In genomic region chr4:186116698-186117097, GRCh38 we compare ENCODE assay signal across 2 cellular contexts.
TF ChIP-seq lines count a peak whose summit lies in the region.

No MANE protein-coding gene starts in this region.

TF ChIP-seq in A549, 52 proteins besides CTCF, POLR2A, EP300 and RAD21 (continued from another document):
- TF ChIP-seq E2F6 (IDR thresholded peaks at IDR 0.05; ENCODE audit: borderline replicate concordance, low read depth): no peak
- peak in 1 of 2 experiments; percentile 55; a peak in 3 of 4 replicates for TF ChIP-seq CEBPB (IDR thresholded peaks at IDR 0.05)

TF ChIP-seq in WTC11, 78 proteins besides CTCF, POLR2A, EP300 and RAD21 (continued from another document):
- TF ChIP-seq, protein P1, sequence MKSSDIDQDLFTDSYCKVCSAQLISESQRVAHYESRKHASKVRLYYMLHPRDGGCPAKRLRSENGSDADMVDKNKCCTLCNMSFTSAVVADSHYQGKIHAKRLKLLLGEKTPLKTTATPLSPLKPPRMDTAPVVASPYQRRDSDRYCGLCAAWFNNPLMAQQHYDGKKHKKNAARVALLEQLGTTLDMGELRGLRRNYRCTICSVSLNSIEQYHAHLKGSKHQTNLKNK (CRISPR knock-in tag; IDR thresholded peaks at IDR 0.05): no peak
- TF ChIP-seq RELA (CRISPR knock-in tag; IDR thresholded peaks at IDR 0.05; ENCODE audit: borderline replicate concordance): no peak
- no peak for TF ChIP-seq JUN (CRISPR knock-in tag; IDR thresholded peaks at IDR 0.05)
- TF ChIP-seq TP53 (CRISPR knock-in tag; IDR thresholded peaks at IDR 0.05): no peak
- TF ChIP-seq KAT7 (CRISPR knock-in tag; IDR thresholded peaks at IDR 0.05; ENCODE audit: borderline replicate concordance): no peak
- TF ChIP-seq E2F1 (CRISPR knock-in tag; IDR thresholded peaks at IDR 0.05): no peak
- no peak for TF ChIP-seq FOXJ3 (CRISPR knock-in tag; IDR thresholded peaks at IDR 0.05; ENCODE audit: borderline replicate concordance)
- no peak for TF ChIP-seq JAZF1 (CRISPR knock-in tag; IDR thresholded peaks at IDR 0.05)
- TF ChIP-seq ZNF423 (CRISPR knock-in tag; IDR thresholded peaks at IDR 0.05): no peak
- TF ChIP-seq, protein P2, sequence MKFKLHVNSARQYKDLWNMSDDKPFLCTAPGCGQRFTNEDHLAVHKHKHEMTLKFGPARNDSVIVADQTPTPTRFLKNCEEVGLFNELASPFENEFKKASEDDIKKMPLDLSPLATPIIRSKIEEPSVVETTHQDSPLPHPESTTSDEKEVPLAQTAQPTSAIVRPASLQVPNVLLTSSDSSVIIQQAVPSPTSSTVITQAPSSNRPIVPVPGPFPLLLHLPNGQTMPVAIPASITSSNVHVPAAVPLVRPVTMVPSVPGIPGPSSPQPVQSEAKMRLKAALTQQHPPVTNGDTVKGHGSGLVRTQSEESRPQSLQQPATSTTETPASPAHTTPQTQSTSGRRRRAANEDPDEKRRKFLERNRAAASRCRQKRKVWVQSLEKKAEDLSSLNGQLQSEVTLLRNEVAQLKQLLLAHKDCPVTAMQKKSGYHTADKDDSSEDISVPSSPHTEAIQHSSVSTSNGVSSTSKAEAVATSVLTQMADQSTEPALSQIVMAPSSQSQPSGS (CRISPR knock-in tag; IDR thresholded peaks at IDR 0.05; ENCODE audit: borderline replicate concordance, low read depth): no peak
- TF ChIP-seq MYBL2 (CRISPR knock-in tag; IDR thresholded peaks at IDR 0.05): no peak
- TF ChIP-seq ZNF263 (CRISPR knock-in tag; IDR thresholded peaks at IDR 0.05; ENCODE audit: low read depth): no peak
- TF ChIP-seq EMX1 (CRISPR knock-in tag; IDR thresholded peaks at IDR 0.05): no peak
- TF ChIP-seq ESRRA (CRISPR knock-in tag; IDR thresholded peaks at IDR 0.05; ENCODE audit: borderline replicate concordance): no peak
- no peak for TF ChIP-seq NFATC4 (CRISPR knock-in tag; IDR thresholded peaks at IDR 0.05)
